Comparison of ENCODE assay signal across 11 cellular contexts in genomic region chr15:50879016-50879415, GRCh38. TPM values are rescaled to one million over a fixed set of nuclear protein-coding genes. Genes with fewer than 3 reads are reported as not detected.
DNase-seq lines count a peak whose midpoint lies in the region; ATAC-seq, FAIRE-seq and TF ChIP-seq lines count a peak whose summit lies in the region.
"Had no signal": no experiment of that assay in that cellular context is flagged by ENCODE, and none has a peak within 500 bp of the region (broad histone marks: within the 10 kb centered on the region; RNA-seq: fewer than 3 reads in every experiment).

No MANE protein-coding gene starts in this region.

- no peak overlapping the region for H3K9ac ChIP-seq in HepG2 (ENCODE audit: insufficient read depth, low read depth, low read length)
- peak overlapping the region; percentile 48 for H3K9ac ChIP-seq in OCI-LY3 (ENCODE audit: low read length)
- no peak overlapping the region for H3K9ac ChIP-seq in kidney (ENCODE audit: low read length in 2 of 2)

- H3K27ac ChIP-seq in HepG2 (ENCODE audit: extremely low read length, insufficient read depth, low read length) = no peak overlapping the region
- H3K27ac ChIP-seq in right lobe of liver = no peak overlapping the region
- peak overlapping the region; percentile 94 for H3K27ac ChIP-seq in OCI-LY3 (ENCODE audit: low read length)
- no peak overlapping the region for H3K27ac ChIP-seq in kidney (ENCODE audit: low read depth in 2 of 2, low read length in 2 of 2)

- H3K4me1 ChIP-seq in HepG2 (ENCODE audit: insufficient read depth, low read length) (peaks cover 29% of the 10 kb centered on the region; the same call in 1 of the 2 replicates), right lobe of liver (peaks cover 0 to 12% (median 2%) of the 10 kb centered on the region in 4 donors), OCI-LY3 (ENCODE audit: low read length) (peaks cover 72% of the 10 kb centered on the region), kidney (ENCODE audit: control insufficient read depth in 1 of 2, insufficient read depth in 1 of 2, low read depth in 1 of 2, low read length in 2 of 2) (peaks cover 0 to 13% of the 10 kb centered on the region in 2 donors)

- H3K36me3 ChIP-seq in HepG2 (replicated peaks in 1 of 2; ENCODE audit: control insufficient read depth in 1 of 2, insufficient read depth in 2 of 2, low read length in 2 of 2) = no peaks in the 10 kb centered on the region
- no peaks in the 10 kb centered on the region for H3K36me3 ChIP-seq in right lobe of liver
- H3K36me3 ChIP-seq in OCI-LY3 (replicated peaks; ENCODE audit: low read depth, low read length) = no peaks in the 10 kb centered on the region
- H3K36me3 ChIP-seq in kidney (ENCODE audit: control insufficient read depth in 1 of 2, insufficient read depth in 2 of 2, low read length in 2 of 2) = no peaks in the 10 kb centered on the region

- TF ChIP-seq CTCF in HepG2 (CRISPR knock-in tag; IDR thresholded peaks at IDR 0.05) = no peak
- no peak for TF ChIP-seq CTCF in right lobe of liver (IDR thresholded peaks at IDR 0.05)
- no peak for TF ChIP-seq CTCF in OCI-LY3 (IDR thresholded peaks at IDR 0.05; ENCODE audit: low read depth, low read length)
- no peak for TF ChIP-seq CTCF in kidney (IDR thresholded peaks at IDR 0.05; ENCODE audit: borderline replicate concordance, extremely low read depth, insufficient read depth)

- TF ChIP-seq POLR2A in HepG2 (IDR thresholded peaks at IDR 0.05; ENCODE audit: insufficient read depth in 1 of 2, low read depth in 2 of 2, low read length in 2 of 2) = no peak
- TF ChIP-seq POLR2A in right lobe of liver (IDR thresholded peaks at IDR 0.05) = no peak

- DNase-seq in HepG2 (ENCODE audit: low spot score) (no peak), right lobe of liver (no peak), DMS114 treated with DMSO at 0.1 percent for 48 hours (lab: John Stamatoyannopoulos, UW; ENCODE audit: unreplicated experiment) (no peak), kidney (no peak), NCI-H146 treated with DMSO at 0.1 percent for 48 hours (lab: John Stamatoyannopoulos, UW; ENCODE audit: unreplicated experiment) (no peak), NCI-H1436 treated with DMSO at 0.1 percent for 48 hours (lab: John Stamatoyannopoulos, UW) (no peak)
- DNase-seq: COR-L47, dermis blood vessel endothelial cell, kidney glomerular epithelial cell had no signal

- no peak for TF ChIP-seq RAD21 in HepG2 (CRISPR knock-in tag; IDR thresholded peaks at IDR 0.05)

- no TSS peak for BruUV-seq in HepG2 (replicated peaks; lab: Mats Ljungman, UMichigan)

- in situ Hi-C loops in HepG2 (cut with HindIII; ENCODE audit: extremely low pct_ligation_motif_present, low pct_unique_long_range_greater_than_20kb) = loop anchor here (5.0 kb wide), 1 partner anchor 202 kb away; no protein-coding TSS in a partner anchor

- H3K9me3 ChIP-seq in HepG2 (ENCODE audit: low read length) = no peaks in the 10 kb centered on the region
- H3K9me3 ChIP-seq in right lobe of liver = no peaks in the 10 kb centered on the region
- no peaks in the 10 kb centered on the region for H3K9me3 ChIP-seq in OCI-LY3 (ENCODE audit: insufficient read depth, low read length)
- H3K9me3 ChIP-seq in kidney (ENCODE audit: control insufficient read depth in 1 of 2, low read length in 2 of 2) = no peaks in the 10 kb centered on the region

- H3K4me2 ChIP-seq in HepG2 (ENCODE audit: low read depth, low read length) = 0 out of 2 replicates have a peak overlapping the region, but pooled peaks have one; percentile 19
- H3K4me2 ChIP-seq in OCI-LY3 (ENCODE audit: low read length) = peak overlapping the region; percentile 59

- H3K4me3 ChIP-seq in HepG2 (replicated peaks in 1 of 3; ENCODE audit: insufficient read depth in 1 of 3, low read depth in 2 of 3, low read length in 3 of 3) = no peak overlapping the region
- H3K4me3 ChIP-seq in right lobe of liver = no peak overlapping the region
- peak overlapping the region; percentile 29 for H3K4me3 ChIP-seq in OCI-LY3 (ENCODE audit: low read length)
- no peak overlapping the region for H3K4me3 ChIP-seq in kidney (ENCODE audit: low read length in 2 of 2)

- FAIRE-seq in HepG2 (lab: Jason Lieb, UNC) (no peak), kidney (lab: Jason Lieb, UNC) (no peak)

- CTCF ChIA-PET in HepG2 (lab: Yijun Ruan, JAX; ENCODE audit: low intra/inter-chr PET ratio, low total read pairs) = no interaction called here

- H3K27me3 ChIP-seq in HepG2 (ENCODE audit: control insufficient read depth in 1 of 2, insufficient read depth in 2 of 2, low read length in 2 of 2) (no peaks in the 10 kb centered on the region), right lobe of liver (no peaks in the 10 kb centered on the region), OCI-LY3 (ENCODE audit: low read depth, low read length) (no peaks in the 10 kb centered on the region)

- TF ChIP-seq EP300 in HepG2 (IDR thresholded peaks at IDR 0.05; ENCODE audit: low read depth in 2 of 2, low read length in 2 of 2) (no peak), HepG2 (CRISPR knock-in tag; IDR thresholded peaks at IDR 0.05; ENCODE audit: borderline replicate concordance) (no peak)

- intact Hi-C loops in HepG2 (cut with micrococcal nuclease; ENCODE audit: unreplicated experiment) = no loop called here
- intact Hi-C loops in right lobe of liver (cut with DNase I) = loop anchor here (10.0 kb wide), 2 partner anchors 184 to 204 kb away; no protein-coding TSS in a partner anchor
- intact Hi-C loops in kidney (cut with DNase I) = no loop called here

- 30% methylated on average over 2 of the region's 2 CpGs for WGBS in HepG2 (ENCODE audit: low lambda C conversion rate)
- 24% methylated on average over 2 of the region's 2 CpGs for WGBS in right lobe of liver (ENCODE audit: insufficient coverage, low coverage, low lambda C conversion rate, missing lambda C conversion rate)

- ATAC-seq in HepG2 (no peak), right lobe of liver (no peak), HG02870 (IDR thresholded peaks at IDR 0.05; ENCODE audit: unreplicated experiment) (peak; percentile 37)

- H2AFZ ChIP-seq in HepG2 (ENCODE audit: low read length) (no peak overlapping the region), OCI-LY3 (ENCODE audit: low read depth, low read length) (peak overlapping the region; percentile 79)

- H3K79me2 ChIP-seq in HepG2 (ENCODE audit: insufficient read depth, low read length) (no peaks in the 10 kb centered on the region), OCI-LY3 (ENCODE audit: low read length) (no peaks in the 10 kb centered on the region)

- POLR2A ChIA-PET in HepG2 (lab: Yijun Ruan, JAX) = interaction anchor here (0.5 kb wide), 1 partner anchor 114 kb away, joined by 3 read pairs; the partner anchor contains the start of gene SPPL2A

- no peaks in the 10 kb centered on the region for H4K20me1 ChIP-seq in HepG2 (ENCODE audit: insufficient read depth, low read length)
- H4K20me1 ChIP-seq in OCI-LY3 (ENCODE audit: insufficient read depth, low read length) = no peaks in the 10 kb centered on the region

TF ChIP-seq in HepG2, 621 proteins besides CTCF, POLR2A, EP300 and RAD21 (continues in another document):
- TF ChIP-seq HINFP (CRISPR knock-in tag; IDR thresholded peaks at IDR 0.05; ENCODE audit: low read depth) (no peak), ZNF761 (CRISPR knock-in tag; conservative IDR thresholded peaks at IDR 0.05) (no peak), ZMAT3 (CRISPR knock-in tag; conservative IDR thresholded peaks at IDR 0.05) (no peak), NR1H2 (CRISPR knock-in tag; IDR thresholded peaks at IDR 0.05; ENCODE audit: borderline replicate concordance, low read depth) (no peak), ZNF34 (CRISPR knock-in tag; IDR thresholded peaks at IDR 0.05; ENCODE audit: borderline replicate concordance) (no peak), LBX2 (CRISPR knock-in tag; IDR thresholded peaks at IDR 0.05; ENCODE audit: borderline replicate concordance) (no peak)

RNA-seq across cellular contexts. Expression of gene AP4E1, which starts 29.5 kb away (rescaled TPM):
- total RNA-seq in HepG2 (2016; rRNA removed; fragmentation: Illumina TruSeq; extraction: Trizol) (7.8 and 11.8 TPM in 2 replicates), right lobe of liver (1 to 10 TPM; 4.2 to 5.4 (median 5.0) TPM), kidney (9.8 TPM)
- 4.4 and 5.5 TPM in 2 replicates for total RNA-seq in HepG2 (2016; cell fraction: cytosol; rRNA removed; fragmentation: Illumina TruSeq; extraction: Trizol; ENCODE audit: low read depth)
- 8.2 and 11.7 TPM in 2 replicates for total RNA-seq in HepG2 (2016; cell fraction: insoluble cytoplasmic fraction; rRNA removed; fragmentation: Illumina TruSeq; extraction: Trizol)
- 5.1 and 6.9 TPM in 2 replicates for total RNA-seq in HepG2 (2016; cell fraction: membrane; rRNA removed; fragmentation: Illumina TruSeq; extraction: Trizol)
- 10.0 and 12.5 TPM in 2 replicates for total RNA-seq in HepG2 (2016; cell fraction: nucleus; rRNA removed; fragmentation: Illumina TruSeq; extraction: Trizol)
- polyA plus RNA-seq in HepG2 (2011; rRNA removed) (2.1 and 2.2 TPM in 2 replicates), kidney (ENCODE audit: insufficient read depth, low read depth, low replicate concordance) (2.0 TPM)
- 0.89 and 1.5 TPM in 2 replicates for polyA plus RNA-seq in HepG2 (2011; cell fraction: cytosol; rRNA removed)
- polyA plus RNA-seq in HepG2 (2011; cell fraction: nucleus; rRNA removed) = 1.5 and 1.7 TPM in 2 replicates
- polyA plus RNA-seq in HepG2 (2012) = 3.9 and 4.2 TPM in 2 replicates
- polyA plus RNA-seq in HepG2 (2016; cell fraction: cytosol; fragmentation: Illumina TruSeq; extraction: Trizol; ENCODE audit: low read depth) = 0.26 and 0.36 TPM in 2 replicates
- 7.0 and 7.1 TPM in 2 replicates for polyA plus RNA-seq in HepG2 (2016; cell fraction: insoluble cytoplasmic fraction; fragmentation: Illumina TruSeq; extraction: Trizol; ENCODE audit: low read depth)
- polyA plus RNA-seq in HepG2 (2016; cell fraction: membrane; fragmentation: Illumina TruSeq; extraction: Trizol; ENCODE audit: low read depth) = 1.3 and 1.5 TPM in 2 replicates
- polyA plus RNA-seq in HepG2 (2016; cell fraction: nucleus; fragmentation: Illumina TruSeq; extraction: Trizol; ENCODE audit: insufficient read depth, low read depth) = 8.5 and 9.2 TPM in 2 replicates
- polyA minus RNA-seq in HepG2 (2011; rRNA and poly(A)+ RNA removed; ENCODE audit: low replicate concordance) = 3.1 and 6.9 TPM in 2 replicates
- polyA minus RNA-seq in HepG2 (2011; cell fraction: cytosol; rRNA and poly(A)+ RNA removed) = 3.9 and 4.6 TPM in 2 replicates
- polyA minus RNA-seq in HepG2 (2011; cell fraction: nucleus; rRNA and poly(A)+ RNA removed) = 12.9 and 15.9 TPM in 2 replicates

Comparison
In these comparisons a context has a peak if more than half of its experiments do, and no peak if none do; other contexts are left out.
1. intact Hi-C loops: an anchor here in right lobe of liver (10.0 kb wide); none called in HepG2 and kidney.